ENCODE assay signal across 35 cellular contexts in the genomic region with DNA sequence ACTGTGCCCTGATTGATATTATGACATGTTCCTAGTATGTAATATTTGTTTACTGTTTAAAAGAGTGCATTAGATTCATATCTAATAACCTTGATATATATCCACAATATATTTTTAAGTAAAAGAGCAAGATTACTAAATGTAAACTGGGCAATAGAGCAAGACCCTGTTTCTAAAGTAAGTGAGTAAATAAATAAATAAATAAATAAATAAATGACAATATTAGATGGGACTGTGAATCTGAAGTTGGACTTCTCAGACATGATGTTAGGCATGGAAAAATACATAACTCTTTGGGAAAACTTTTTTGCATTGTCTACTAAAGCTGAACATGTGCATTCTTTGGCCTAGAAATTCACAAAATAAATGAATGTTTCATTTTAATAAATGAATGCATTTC.
"Had no signal": no experiment of that assay in that cellular context is flagged by ENCODE, and none has a peak within 500 bp of the region (broad histone marks: within the 10 kb centered on the region; RNA-seq: fewer than 3 reads in every experiment).

No MANE protein-coding gene starts in this region.

- H3K9me3 ChIP-seq: MG63 had no signal

- H3K4me2 ChIP-seq: KMS-11 had no signal

- H3K36me3 ChIP-seq: MG63 had no signal

- H3K4me3 ChIP-seq: MG63 had no signal

- H3K27ac ChIP-seq: KMS-11 had no signal

- DNase-seq: Karpas-422, Kasumi-1, MG63, MM.1S, MV-4-11, NCI-H1048, NCI-H1092, NCI-H1092 treated with DMSO at 0.1 percent for 48 hours, NCI-H1105, NCI-H1105 treated with DMSO at 0.1 percent for 48 hours, NCI-H1417, NCI-H1417 treated with DMSO at 0.1 percent for 48 hours, NCI-H1436, NCI-H1436 treated with DMSO at 0.1 percent for 48 hours, NCI-H146, NCI-H1694, NCI-H1694 treated with DMSO at 0.1 percent for 48 hours, NCI-H187, NCI-H187 treated with DMSO at 0.1 percent for 48 hours, NCI-H1930, NCI-H2029, NCI-H2029 treated with DMSO at 0.1 percent for 48 hours, NCI-H2081, NCI-H2081 treated with DMSO at 0.1 percent for 48 hours, NCI-H2107, NCI-H2171, NCI-H2171 treated with DMSO at 0.1 percent for 48 hours, NCI-H2227 treated with DMSO at 0.1 percent for 48 hours, NCI-H226, NCI-H345, NCI-H446, NCI-H446 treated with DMSO at 0.1 percent for 48 hours, NCI-H510A, NCI-H510A treated with DMSO at 0.1 percent for 48 hours had no signal
